In the genomic region with DNA sequence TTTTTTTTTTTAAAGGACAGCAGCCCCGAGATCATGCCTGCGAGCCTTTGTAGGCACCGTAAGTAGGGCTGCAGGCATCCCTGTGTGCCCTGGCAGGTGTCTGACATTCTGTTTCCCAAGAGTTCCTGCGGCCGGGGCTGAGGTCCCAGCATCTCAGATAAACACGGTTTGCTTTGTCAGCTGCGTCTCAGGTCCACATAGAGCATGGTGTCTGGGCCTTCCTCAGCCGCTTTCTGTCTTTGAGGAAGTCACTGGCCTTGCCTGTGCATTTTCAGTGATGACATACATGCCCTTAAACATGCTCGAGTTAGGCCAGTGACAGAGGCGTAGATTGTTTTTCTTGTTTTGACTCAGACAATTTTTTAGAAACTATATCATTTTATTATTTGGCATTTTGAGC, we compare ENCODE assay signal across 22 cellular contexts.
A peak's percentile ranks its signal among the peaks of the same experiment; 100 is the strongest.
DNase-seq lines count a peak whose midpoint lies in the region; ATAC-seq and TF ChIP-seq lines count a peak whose summit lies in the region.
"Had no signal": no experiment of that assay in that cellular context is flagged by ENCODE, and none has a peak within 500 bp of the region (broad histone marks: within the 10 kb centered on the region; RNA-seq: fewer than 3 reads in every experiment).

No MANE protein-coding gene starts in this region.

- no peaks in the 10 kb centered on the region for H3K27me3 ChIP-seq in thymus (ENCODE audit: control insufficient read depth, insufficient read depth)
- H3K27me3 ChIP-seq in gastrocnemius medialis: no peaks in the 10 kb centered on the region
- H3K27me3 ChIP-seq: brain microvascular endothelial cell, hepatocyte, suprapubic skin had no signal

- DNase-seq in cardiac septum (ENCODE audit: low spot score) (peak; percentile 46), Right ventricle myocardium superior (no peak), T-helper 17 cell (no peak), gastrocnemius medialis (no peak)
- DNase-seq in central memory CD8-positive, alpha-beta T cell (ENCODE audit: low spot score in 2 of 2): no peak
- DNase-seq: activated CD4-positive, alpha-beta T cell treated with anti-CD3 and anti-CD28 coated beads, Interleukin-2, amount 50 U/mL, for 48 hours; brain microvascular endothelial cell; Caco-2; cortex of kidney; EL; NCI-H1048; NCI-H2081; NCI-H526; stimulated activated CD4-positive, alpha-beta T cell treated with anti-CD3 and anti-CD28 coated beads, Interleukin-4, amount 100 ng/mL, for 24 hours had no signal

- H3K27me3 Mint-ChIP-seq in T-helper 17 cell: no peaks in the 10 kb centered on the region
- H3K27me3 Mint-ChIP-seq in central memory CD8-positive, alpha-beta T cell: no peaks in the 10 kb centered on the region
- H3K27me3 Mint-ChIP-seq: progenitor cell of endocrine pancreas had no signal

- peak overlapping the region; percentile 95 for H3K27ac Mint-ChIP-seq in T-helper 17 cell
- H3K27ac Mint-ChIP-seq in central memory CD8-positive, alpha-beta T cell (ENCODE audit: low read depth): peak overlapping the region; percentile 78
- H3K27ac Mint-ChIP-seq: progenitor cell of endocrine pancreas had no signal

- peak overlapping the region; percentile 11 for H3K4me3 ChIP-seq in thymus (ENCODE audit: low read length)
- H3K4me3 ChIP-seq in gastrocnemius medialis: no peak overlapping the region
- H3K4me3 ChIP-seq: hepatocyte, K562, skin epidermis, suprapubic skin had no signal

- peaks cover 32% of the 10 kb centered on the region for H3K4me1 Mint-ChIP-seq in T-helper 17 cell
- peaks cover 45% of the 10 kb centered on the region for H3K4me1 Mint-ChIP-seq in central memory CD8-positive, alpha-beta T cell

- TF ChIP-seq POLR2A in gastrocnemius medialis (IDR thresholded peaks at IDR 0.05): no peak

- in situ Hi-C loops in gastrocnemius medialis (cut with MboI; ENCODE audit: low sequenced_read_pairs in 4 of 4): loop anchor here in 2 of 4 donors (25.0 kb wide), 1 partner anchor 730 kb away; a partner anchor contains a TSS

- peaks cover 20% of the 10 kb centered on the region for H3K36me3 ChIP-seq in thymus (ENCODE audit: control insufficient read depth, insufficient read depth)
- H3K36me3 ChIP-seq in gastrocnemius medialis: peaks cover 0 to 16% of the 10 kb centered on the region in 2 donors
- H3K36me3 ChIP-seq: brain microvascular endothelial cell had no signal

- H3K4me1 ChIP-seq in thymus (ENCODE audit: control insufficient read depth, insufficient read depth, low read length) (peaks cover 53% of the 10 kb centered on the region), gastrocnemius medialis (no peaks in the 10 kb centered on the region)
- H3K4me1 ChIP-seq: Caco-2, suprapubic skin had no signal

- H3K27ac ChIP-seq in thymus (ENCODE audit: low read depth): peak overlapping the region; percentile 88
- H3K27ac ChIP-seq in gastrocnemius medialis: no peak overlapping the region
- H3K27ac ChIP-seq: brain microvascular endothelial cell, hepatocyte, skin epidermis, suprapubic skin had no signal

- no peak for TF ChIP-seq CTCF in gastrocnemius medialis (IDR thresholded peaks at IDR 0.05 in 4 of 5, conservative IDR thresholded peaks at IDR 0.05 in 1 of 5)

- ATAC-seq in Right ventricle myocardium superior (ENCODE audit: poor library complexity) (no peak), T-helper 17 cell (no peak), HG03108 (IDR thresholded peaks at IDR 0.05; ENCODE audit: unreplicated experiment) (no peak), HG03175 (IDR thresholded peaks at IDR 0.05; ENCODE audit: unreplicated experiment) (no peak), gastrocnemius medialis (no peak)
- ATAC-seq in central memory CD8-positive, alpha-beta T cell (replicated peaks; ENCODE audit: extremely low read depth, poor library complexity, severe bottlenecking): no peak
- ATAC-seq: K562 had no signal

- peak overlapping the region; percentile 74 for H3K4me3 Mint-ChIP-seq in T-helper 17 cell
- no peak overlapping the region for H3K4me3 Mint-ChIP-seq in central memory CD8-positive, alpha-beta T cell

- WGBS in thymus: 73% methylated on average over 10 of the region's 10 CpGs

- H3K9me3 ChIP-seq in T-helper 17 cell (ENCODE audit: control insufficient read depth, low read length, poor library complexity, severe bottlenecking): no peaks in the 10 kb centered on the region
- no peaks in the 10 kb centered on the region for H3K9me3 ChIP-seq in thymus (ENCODE audit: control insufficient read depth)
- no peaks in the 10 kb centered on the region for H3K9me3 ChIP-seq in gastrocnemius medialis
- H3K9me3 ChIP-seq: Caco-2, suprapubic skin had no signal

- H3K9me3 Mint-ChIP-seq in central memory CD8-positive, alpha-beta T cell: no peaks in the 10 kb centered on the region

- no peaks in the 10 kb centered on the region for H3K36me3 Mint-ChIP-seq in T-helper 17 cell (ENCODE audit: low read depth)
- H3K36me3 Mint-ChIP-seq in central memory CD8-positive, alpha-beta T cell (ENCODE audit: insufficient read depth): no peaks in the 10 kb centered on the region

- intact Hi-C loops in cardiac septum (cut with DNase I): no loop called here
- intact Hi-C loops in Right ventricle myocardium superior (cut with DNase I): no loop called here
- intact Hi-C loops in gastrocnemius medialis (cut with DNase I; ENCODE audit: low total_unique reads): no loop called here
